1 cellular context compared by ENCODE assay signal in genomic region chr6:36302227-36302976, GRCh38.
TF ChIP-seq lines count a peak whose summit lies in the region.

No MANE protein-coding gene starts in this region.

TF ChIP-seq in GM12878, 131 proteins besides CTCF, POLR2A, EP300 and RAD21 (continued from another document and continues in another):
- TF ChIP-seq USF1 (IDR thresholded peaks at IDR 0.05; ENCODE audit: borderline replicate concordance, extremely low read length, insufficient read depth, low read depth, low read length), result no peak
- TF ChIP-seq PML (IDR thresholded peaks at IDR 0.05; ENCODE audit: low read length), result no peak
- TF ChIP-seq SKIL (IDR thresholded peaks at IDR 0.05; ENCODE audit: low read depth, poor library complexity, severe bottlenecking), result no peak
- TF ChIP-seq CHD4 (IDR thresholded peaks at IDR 0.05), result no peak
- TF ChIP-seq ATF7 (IDR thresholded peaks at IDR 0.05; ENCODE audit: low read depth), result no peak
- TF ChIP-seq FOS (IDR thresholded peaks at IDR 0.05; ENCODE audit: borderline replicate concordance, extremely low read depth, insufficient read length), result no peak
- TF ChIP-seq YY1 (IDR thresholded peaks at IDR 0.05; ENCODE audit: low read depth, low read length), result peak; percentile 80
- TF ChIP-seq, protein P1, sequence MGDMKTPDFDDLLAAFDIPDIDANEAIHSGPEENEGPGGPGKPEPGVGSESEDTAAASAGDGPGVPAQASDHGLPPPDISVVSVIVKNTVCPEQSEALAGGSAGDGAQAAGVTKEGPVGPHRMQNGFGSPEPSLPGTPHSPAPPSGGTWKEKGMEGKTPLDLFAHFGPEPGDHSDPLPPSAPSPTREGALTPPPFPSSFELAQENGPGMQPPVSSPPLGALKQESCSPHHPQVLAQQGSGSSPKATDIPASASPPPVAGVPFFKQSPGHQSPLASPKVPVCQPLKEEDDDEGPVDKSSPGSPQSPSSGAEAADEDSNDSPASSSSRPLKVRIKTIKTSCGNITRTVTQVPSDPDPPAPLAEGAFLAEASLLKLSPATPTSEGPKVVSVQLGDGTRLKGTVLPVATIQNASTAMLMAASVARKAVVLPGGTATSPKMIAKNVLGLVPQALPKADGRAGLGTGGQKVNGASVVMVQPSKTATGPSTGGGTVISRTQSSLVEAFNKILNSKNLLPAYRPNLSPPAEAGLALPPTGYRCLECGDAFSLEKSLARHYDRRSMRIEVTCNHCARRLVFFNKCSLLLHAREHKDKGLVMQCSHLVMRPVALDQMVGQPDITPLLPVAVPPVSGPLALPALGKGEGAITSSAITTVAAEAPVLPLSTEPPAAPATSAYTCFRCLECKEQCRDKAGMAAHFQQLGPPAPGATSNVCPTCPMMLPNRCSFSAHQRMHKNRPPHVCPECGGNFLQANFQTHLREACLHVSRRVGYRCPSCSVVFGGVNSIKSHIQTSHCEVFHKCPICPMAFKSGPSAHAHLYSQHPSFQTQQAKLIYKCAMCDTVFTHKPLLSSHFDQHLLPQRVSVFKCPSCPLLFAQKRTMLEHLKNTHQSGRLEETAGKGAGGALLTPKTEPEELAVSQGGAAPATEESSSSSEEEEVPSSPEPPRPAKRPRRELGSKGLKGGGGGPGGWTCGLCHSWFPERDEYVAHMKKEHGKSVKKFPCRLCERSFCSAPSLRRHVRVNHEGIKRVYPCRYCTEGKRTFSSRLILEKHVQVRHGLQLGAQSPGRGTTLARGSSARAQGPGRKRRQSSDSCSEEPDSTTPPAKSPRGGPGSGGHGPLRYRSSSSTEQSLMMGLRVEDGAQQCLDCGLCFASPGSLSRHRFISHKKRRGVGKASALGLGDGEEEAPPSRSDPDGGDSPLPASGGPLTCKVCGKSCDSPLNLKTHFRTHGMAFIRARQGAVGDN (IDR thresholded peaks at IDR 0.05), result peak; percentile 48; the same call in 1 of the 2 replicates
- peak; percentile 15; the same call in 1 of the 2 replicates for TF ChIP-seq RUNX3 (IDR thresholded peaks at IDR 0.05; ENCODE audit: low read length)
- TF ChIP-seq RB1 (IDR thresholded peaks at IDR 0.05; ENCODE audit: borderline replicate concordance), result peak; percentile 65; the same call in 1 of the 2 replicates
- no peak for TF ChIP-seq ZBED1 (IDR thresholded peaks at IDR 0.05; ENCODE audit: borderline replicate concordance)
- TF ChIP-seq E4F1 (IDR thresholded peaks at IDR 0.05; ENCODE audit: borderline replicate concordance, partially characterized antibody), result no peak
- TF ChIP-seq ASH2L (IDR thresholded peaks at IDR 0.05; ENCODE audit: borderline replicate concordance, low read depth), result no peak
- peak; percentile 95 for TF ChIP-seq SMC3 (IDR thresholded peaks at IDR 0.05; ENCODE audit: borderline replicate concordance, low read length)
- TF ChIP-seq NFYA (IDR thresholded peaks at IDR 0.05; ENCODE audit: borderline replicate concordance, low read depth, low read length), result no peak
- TF ChIP-seq CREB1 (IDR thresholded peaks at IDR 0.05; ENCODE audit: low read depth), result peak; percentile 38; the same call in 1 of the 2 replicates
- peak; percentile 95 for TF ChIP-seq SMARCA5 (IDR thresholded peaks at IDR 0.05)
- TF ChIP-seq NRF1 (conservative IDR thresholded peaks at IDR 0.05; ENCODE audit: low read depth, low read length), result no peak
- no peak for TF ChIP-seq SIX5 (IDR thresholded peaks at IDR 0.05; ENCODE audit: low read depth, low read length, severe bottlenecking)
- TF ChIP-seq USF2 (IDR thresholded peaks at IDR 0.05; ENCODE audit: borderline replicate concordance, low read depth, low read length), result no peak
- no peak for TF ChIP-seq CBX5 (IDR thresholded peaks at IDR 0.05; ENCODE audit: low read depth)
- TF ChIP-seq BCL3 (IDR thresholded peaks at IDR 0.05; ENCODE audit: borderline replicate concordance, insufficient read depth, low read depth, low read length, poor library complexity, severe bottlenecking), result no peak
- 0 out of 2 replicates have a peak, but pooled peaks have one; percentile 27 for TF ChIP-seq ZNF24 (IDR thresholded peaks at IDR 0.05)
- TF ChIP-seq STAT3 (IDR thresholded peaks at IDR 0.05; ENCODE audit: low read depth, low read length), result no peak
- TF ChIP-seq WRNIP1 (IDR thresholded peaks at IDR 0.05; ENCODE audit: borderline replicate concordance, low read depth, low read length), result peak; percentile 94; the same call in 1 of the 2 replicates
- TF ChIP-seq DPF2 (IDR thresholded peaks at IDR 0.05), result no peak
- TF ChIP-seq, protein P2, sequence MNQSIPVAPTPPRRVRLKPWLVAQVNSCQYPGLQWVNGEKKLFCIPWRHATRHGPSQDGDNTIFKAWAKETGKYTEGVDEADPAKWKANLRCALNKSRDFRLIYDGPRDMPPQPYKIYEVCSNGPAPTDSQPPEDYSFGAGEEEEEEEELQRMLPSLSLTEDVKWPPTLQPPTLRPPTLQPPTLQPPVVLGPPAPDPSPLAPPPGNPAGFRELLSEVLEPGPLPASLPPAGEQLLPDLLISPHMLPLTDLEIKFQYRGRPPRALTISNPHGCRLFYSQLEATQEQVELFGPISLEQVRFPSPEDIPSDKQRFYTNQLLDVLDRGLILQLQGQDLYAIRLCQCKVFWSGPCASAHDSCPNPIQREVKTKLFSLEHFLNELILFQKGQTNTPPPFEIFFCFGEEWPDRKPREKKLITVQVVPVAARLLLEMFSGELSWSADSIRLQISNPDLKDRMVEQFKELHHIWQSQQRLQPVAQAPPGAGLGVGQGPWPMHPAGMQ (IDR thresholded peaks at IDR 0.05; ENCODE audit: borderline replicate concordance), result no peak
- TF ChIP-seq SP1 (IDR thresholded peaks at IDR 0.05; ENCODE audit: low read depth, low read length), result peak; percentile 36
- no peak for TF ChIP-seq CBFB (IDR thresholded peaks at IDR 0.05; ENCODE audit: low read depth)
- TF ChIP-seq POU2F2 (IDR thresholded peaks at IDR 0.05; ENCODE audit: borderline replicate concordance, low read depth, low read length), result 0 out of 3 replicates have a peak, but pooled peaks have one; percentile 54
- TF ChIP-seq, protein P3, sequence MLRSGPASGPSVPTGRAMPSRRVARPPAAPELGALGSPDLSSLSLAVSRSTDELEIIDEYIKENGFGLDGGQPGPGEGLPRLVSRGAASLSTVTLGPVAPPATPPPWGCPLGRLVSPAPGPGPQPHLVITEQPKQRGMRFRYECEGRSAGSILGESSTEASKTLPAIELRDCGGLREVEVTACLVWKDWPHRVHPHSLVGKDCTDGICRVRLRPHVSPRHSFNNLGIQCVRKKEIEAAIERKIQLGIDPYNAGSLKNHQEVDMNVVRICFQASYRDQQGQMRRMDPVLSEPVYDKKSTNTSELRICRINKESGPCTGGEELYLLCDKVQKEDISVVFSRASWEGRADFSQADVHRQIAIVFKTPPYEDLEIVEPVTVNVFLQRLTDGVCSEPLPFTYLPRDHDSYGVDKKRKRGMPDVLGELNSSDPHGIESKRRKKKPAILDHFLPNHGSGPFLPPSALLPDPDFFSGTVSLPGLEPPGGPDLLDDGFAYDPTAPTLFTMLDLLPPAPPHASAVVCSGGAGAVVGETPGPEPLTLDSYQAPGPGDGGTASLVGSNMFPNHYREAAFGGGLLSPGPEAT (IDR thresholded peaks at IDR 0.05; ENCODE audit: low read depth), result no peak
- TF ChIP-seq NBN (IDR thresholded peaks at IDR 0.05), result peak; percentile 66; the same call in 1 of the 2 replicates
- TF ChIP-seq CREM (IDR thresholded peaks at IDR 0.05; ENCODE audit: low read depth), result peak; percentile 52
- TF ChIP-seq TCF12 (IDR thresholded peaks at IDR 0.05; ENCODE audit: low read depth, low read length), result 0 out of 2 replicates have a peak, but pooled peaks have one; percentile 25
- TF ChIP-seq ZNF592 (IDR thresholded peaks at IDR 0.05), result 0 out of 2 replicates have a peak, but pooled peaks have one; percentile 27
- TF ChIP-seq ZNF217 (IDR thresholded peaks at IDR 0.05), result no peak
- no peak for TF ChIP-seq ZBTB33 (IDR thresholded peaks at IDR 0.05)
- TF ChIP-seq IRF4 (IDR thresholded peaks at IDR 0.05; ENCODE audit: low read depth, low read length), result peak; percentile 71; the same call in 1 of the 2 replicates
